Comparison of ENCODE assay signal across 29 cellular contexts in genomic region chr4:95061220-95061619, GRCh38.
DNase-seq lines count a peak whose midpoint lies in the region; ATAC-seq, FAIRE-seq and TF ChIP-seq lines count a peak whose summit lies in the region.
"Had no signal": no experiment of that assay in that cellular context is flagged by ENCODE, and none has a peak within 500 bp of the region (broad histone marks: within the 10 kb centered on the region; RNA-seq: fewer than 3 reads in every experiment).

No MANE protein-coding gene starts in this region.

- peaks cover 25% of the 10 kb centered on the region; the same call in 2 of the 3 replicates for H3K4me1 ChIP-seq in A549
- peaks cover 17% of the 10 kb centered on the region for H3K4me1 ChIP-seq in ectodermal cell (ENCODE audit: control insufficient read depth, insufficient read depth, low read length)
- H3K4me1 ChIP-seq: parathyroid adenoma, right lobe of liver, upper lobe of left lung had no signal

- no peaks in the 10 kb centered on the region for H3K36me3 ChIP-seq in ectodermal cell (ENCODE audit: control insufficient read depth, insufficient read depth, low read length)
- H3K36me3 ChIP-seq in kidney epithelial cell (ENCODE audit: control insufficient read depth, insufficient read depth, low read length): no peaks in the 10 kb centered on the region
- H3K36me3 ChIP-seq: esophagus muscularis mucosa, right lobe of liver, upper lobe of left lung had no signal

- no peak for ATAC-seq in A549
- ATAC-seq: left lobe of liver, natural killer cell, right lobe of liver, WTC11 had no signal

- H3K9me3 ChIP-seq in A549: no peaks in the 10 kb centered on the region
- H3K9me3 ChIP-seq in ectodermal cell (ENCODE audit: control insufficient read depth, low read length): no peaks in the 10 kb centered on the region
- H3K9me3 ChIP-seq: esophagus muscularis mucosa, right lobe of liver, upper lobe of left lung had no signal

- no peak for TF ChIP-seq POLR2A in A549 (IDR thresholded peaks at IDR 0.05; ENCODE audit: low read length)

- POLR2A ChIA-PET in A549 (lab: Yijun Ruan, JAX): no interaction called here

- TF ChIP-seq EP300 in A549 (IDR thresholded peaks at IDR 0.05): no peak

- H3K4me3 ChIP-seq in A549: no peak overlapping the region
- H3K4me3 ChIP-seq in ectodermal cell (ENCODE audit: insufficient read depth, low read depth, low read length): no peak overlapping the region
- H3K4me3 ChIP-seq in kidney epithelial cell (ENCODE audit: low read depth, low read length): no peak overlapping the region
- H3K4me3 ChIP-seq: dorsolateral prefrontal cortex, esophagus muscularis mucosa, right lobe of liver, upper lobe of left lung had no signal

- FAIRE-seq in A549 (lab: Jason Lieb, UNC): no peak
- FAIRE-seq: bronchial epithelial cell had no signal

- H3K4me2 ChIP-seq in A549: peak overlapping the region; percentile 26; the same call in 2 of the 3 replicates

- DNase-seq in A549 (ENCODE audit: low read depth in 1 of 2, low spot score in 1 of 2) (no peak), LHCN-M2 (ENCODE audit: low read depth) (peak; percentile 80), kidney epithelial cell (ENCODE audit: low read depth) (peak; percentile 38), epidermal melanocyte (ENCODE audit: insufficient read length, low spot score) (no peak), activated gamma-delta T cell (lab: John Stamatoyannopoulos, UW) (no peak), occipital lobe (lab: John Stamatoyannopoulos, UW) (no peak)
- no peak for DNase-seq in activated CD4-positive, alpha-beta T cell treated with anti-CD3 and anti-CD28 coated beads, Interleukin-2, amount 50 U/mL, for 1 hour
- DNase-seq: 8988T; activated CD4-positive, alpha-beta T cell treated with anti-CD3 and anti-CD28 coated beads, Interleukin-2, amount 50 U/mL, for 4 hours; activated CD8-positive, alpha-beta memory T cell treated with anti-CD3 and anti-CD28 coated beads, Interleukin-2, amount 50 U/mL, for 48 hours; activated effector memory CD4-positive, alpha-beta T cell treated with Interleukin-2 at 50 U/mL for 16 hours; dorsolateral prefrontal cortex; GOT3; natural killer cell; NCI-H1105 treated with DMSO at 0.1 percent for 48 hours; NCI-H2081; NCI-H446 treated with DMSO at 0.1 percent for 48 hours; right lobe of liver; RPMI8226; stimulated activated CD4-positive, alpha-beta T cell treated with anti-CD3 and anti-CD28 coated beads, Interleukin-15, amount 100 ng/mL, for 24 hours; T-helper 9 cell; upper lobe of left lung had no signal

- 75% methylated on average over 2 of the region's 2 CpGs for WGBS in A549 (ENCODE audit: missing lambda C conversion rate)
- 70 to 75% methylated on average over 2 of the region's 2 CpGs for WGBS in ectodermal cell, 2 experiments

- no peak for TF ChIP-seq CTCF in A549 (IDR thresholded peaks at IDR 0.05)
- no peak for TF ChIP-seq CTCF in kidney epithelial cell (IDR thresholded peaks at IDR 0.05; ENCODE audit: insufficient read depth, low read length, poor library complexity, severe bottlenecking)

- TF ChIP-seq RAD21 in A549 (conservative IDR thresholded peaks at IDR 0.05 in 1 of 2, IDR thresholded peaks at IDR 0.05 in 1 of 2): no peak

- CTCF ChIA-PET in A549 (lab: Yijun Ruan, JAX): no interaction called here

- H3K27me3 ChIP-seq in ectodermal cell (ENCODE audit: control insufficient read depth, insufficient read depth, low read length, poor library complexity, severe bottlenecking) (no peaks in the 10 kb centered on the region), kidney epithelial cell (ENCODE audit: control insufficient read depth, insufficient read depth, low read length) (no peaks in the 10 kb centered on the region)
- H3K27me3 ChIP-seq: dorsolateral prefrontal cortex, esophagus muscularis mucosa, right lobe of liver, upper lobe of left lung had no signal

- no peak overlapping the region for H3K27ac ChIP-seq in A549
- peak overlapping the region; percentile 40 for H3K27ac ChIP-seq in ectodermal cell (ENCODE audit: insufficient read depth, low read depth, low read length, poor library complexity, severe bottlenecking)
- H3K27ac ChIP-seq: C4-2B, dorsolateral prefrontal cortex, esophagus muscularis mucosa, parathyroid adenoma, right lobe of liver, upper lobe of left lung had no signal

TF ChIP-seq in A549, 52 proteins besides CTCF, POLR2A, EP300 and RAD21:
- TF ChIP-seq CEBPB (IDR thresholded peaks at IDR 0.05): no peak

Comparison
In these comparisons a context has a peak if more than half of its experiments do, and no peak if none do; other contexts are left out.
1. DNase-seq: peak in LHCN-M2 (single experiment) and kidney epithelial cell (single experiment); none in A549 (0 of 2), epidermal melanocyte (single experiment), activated CD4-positive, alpha-beta T cell treated with anti-CD3 and anti-CD28 coated beads, Interleukin-2, amount 50 U/mL, for 1 hour (single experiment), activated gamma-delta T cell (single experiment) and occipital lobe (single experiment).